In the genomic region with DNA sequence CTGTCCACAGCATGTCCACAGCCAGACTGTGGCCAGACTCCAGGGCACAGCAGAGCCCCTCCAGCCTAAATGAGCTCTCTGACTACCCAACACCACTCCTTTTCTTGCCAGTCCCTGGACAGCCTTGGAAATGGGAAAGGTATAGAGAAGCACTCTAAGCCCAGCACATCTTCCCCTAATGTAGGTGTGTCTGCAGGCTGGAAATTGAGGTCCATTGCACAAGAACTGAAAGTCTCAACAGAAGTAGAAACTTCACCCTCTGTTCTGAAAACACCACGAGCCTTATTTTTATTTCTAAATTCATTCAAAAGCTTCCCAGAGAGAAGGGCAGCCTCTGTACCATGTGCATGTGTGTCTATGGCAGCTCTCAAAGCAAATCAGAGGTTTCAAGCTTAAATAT, we compare ENCODE assay signal across 1 cellular context.
TF ChIP-seq lines count a peak whose summit lies in the region.

No MANE protein-coding gene starts in this region.

TF ChIP-seq in SK-N-SH, 30 proteins besides CTCF, POLR2A, EP300 and RAD21 (continued from another document):
- TF ChIP-seq, protein P1, sequence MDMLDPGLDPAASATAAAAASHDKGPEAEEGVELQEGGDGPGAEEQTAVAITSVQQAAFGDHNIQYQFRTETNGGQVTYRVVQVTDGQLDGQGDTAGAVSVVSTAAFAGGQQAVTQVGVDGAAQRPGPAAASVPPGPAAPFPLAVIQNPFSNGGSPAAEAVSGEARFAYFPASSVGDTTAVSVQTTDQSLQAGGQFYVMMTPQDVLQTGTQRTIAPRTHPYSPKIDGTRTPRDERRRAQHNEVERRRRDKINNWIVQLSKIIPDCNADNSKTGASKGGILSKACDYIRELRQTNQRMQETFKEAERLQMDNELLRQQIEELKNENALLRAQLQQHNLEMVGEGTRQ (IDR thresholded peaks at IDR 0.05; ENCODE audit: borderline replicate concordance, low read depth, low read length): no peak
- TF ChIP-seq EZH2phosphoT487 (IDR thresholded peaks at IDR 0.05; ENCODE audit: borderline replicate concordance, low read depth): no peak
- no peak for TF ChIP-seq RCOR1 (IDR thresholded peaks at IDR 0.05; ENCODE audit: low read length)
- no peak for TF ChIP-seq ELF1 (IDR thresholded peaks at IDR 0.05)
- no peak for TF ChIP-seq SIN3A (IDR thresholded peaks at IDR 0.05; ENCODE audit: borderline replicate concordance, low read depth, low read length)
